24 cellular contexts compared by ENCODE assay signal in genomic region chr1:45883633-45884032, GRCh38.
DNase-seq lines count a peak whose midpoint lies in the region; ATAC-seq and TF ChIP-seq lines count a peak whose summit lies in the region.
"Had no signal": no experiment of that assay in that cellular context is flagged by ENCODE, and none has a peak within 500 bp of the region (broad histone marks: within the 10 kb centered on the region; RNA-seq: fewer than 3 reads in every experiment).

No MANE protein-coding gene starts in this region.

- peaks cover 21% of the 10 kb centered on the region for H3K4me1 Mint-ChIP-seq in stimulated activated memory B cell treated with anti-CD40 and anti-IgM and Interleukin-4, amounts not matched to agents 10 μg/mL and 1 μg/mL and 100 μg/mL, for 72 hours
- H3K4me1 Mint-ChIP-seq: activated naive CD4-positive, alpha-beta T cell treated with anti-CD3 and anti-CD28 coated beads, Interleukin-2, amount 10 ng/mL, durations not matched to agents 7 days and 5 days; naive thymus-derived CD8-positive, alpha-beta T cell; T-cell had no signal

- H3K27me3 ChIP-seq in SK-N-SH (ENCODE audit: insufficient read depth) (no peaks in the 10 kb centered on the region), transverse colon (no peaks in the 10 kb centered on the region)
- H3K27me3 ChIP-seq: ascending aorta had no signal

- CTCF ChIA-PET in SK-N-SH (lab: Yijun Ruan, JAX), result interaction anchor here (1.6 kb wide), 1 partner anchor 19 kb away, joined by 4 read pairs; no protein-coding TSS in a partner anchor

- no peak overlapping the region for H3K4me3 Mint-ChIP-seq in stimulated activated memory B cell treated with anti-CD40 and anti-IgM and Interleukin-4, amounts not matched to agents 10 μg/mL and 1 μg/mL and 100 μg/mL, for 72 hours
- H3K4me3 Mint-ChIP-seq: activated naive CD4-positive, alpha-beta T cell treated with anti-CD3 and anti-CD28 coated beads, Interleukin-2, amount 10 ng/mL, durations not matched to agents 7 days and 5 days; CD8-positive, alpha-beta T cell; naive thymus-derived CD8-positive, alpha-beta T cell; stimulated activated naive CD8-positive, alpha-beta T cell treated with anti-CD3 and anti-CD28 coated beads, Interleukin-15, amount 100 ng/mL, for 72 hours; T-cell; type B pancreatic cell had no signal

- H3F3A ChIP-seq in SK-N-SH (replicated peaks; ENCODE audit: insufficient read depth), result peaks cover 21% of the 10 kb centered on the region

- in situ Hi-C loops in transverse colon (cut with MboI; ENCODE audit: low pct_ligation_motif_present in 1 of 4, low pct_unique_long_range_greater_than_20kb in 1 of 4, low sequenced_read_pairs in 3 of 4), result no loop called here
- in situ Hi-C loops in GM13976 (cut with MboI; ENCODE audit: low sequenced_read_pairs, unreplicated experiment), result no loop called here

- intact Hi-C loops in transverse colon (cut with DNase I; ENCODE audit: low total_unique reads), result no loop called here

- peaks cover under 1% of the 10 kb centered on the region for H3K36me3 Mint-ChIP-seq in stimulated activated memory B cell treated with anti-CD40 and anti-IgM and Interleukin-4, amounts not matched to agents 10 μg/mL and 1 μg/mL and 100 μg/mL, for 72 hours
- H3K36me3 Mint-ChIP-seq: activated naive CD4-positive, alpha-beta T cell treated with anti-CD3 and anti-CD28 coated beads, Interleukin-2, amount 10 ng/mL, durations not matched to agents 7 days and 5 days; CD8-positive, alpha-beta T cell; naive thymus-derived CD8-positive, alpha-beta T cell; T-cell; type B pancreatic cell had no signal

- DNase-seq in ELR (ENCODE audit: low read depth) (peak; percentile 80), SK-N-SH (no peak), fibroblast of the aortic adventitia (ENCODE audit: low read depth) (peak; percentile 53), transverse colon (no peak), GM13976 (ENCODE audit: low spot score) (no peak), globus pallidus (ENCODE audit: low spot score) (no peak)
- DNase-seq: activated CD4-positive, alpha-beta T cell treated with anti-CD3 and anti-CD28 coated beads for 4 hours; activated naive CD4-positive, alpha-beta T cell treated with anti-CD3 and anti-CD28 coated beads, Interleukin-2, amount 10 ng/mL, durations not matched to agents 7 days and 5 days; AML-193; CD8-positive, alpha-beta T cell; effector memory CD4-positive, alpha-beta T cell; GDM1; glutamatergic neuron; naive thymus-derived CD8-positive, alpha-beta T cell; NCI-H1092 treated with DMSO at 0.1 percent for 48 hours; NCI-H2029; NCI-H345; OCI-M1; SHP77 treated with DMSO at 0.1 percent for 48 hours; stimulated activated naive CD8-positive, alpha-beta T cell treated with anti-CD3 and anti-CD28 coated beads, Interleukin-15, amount 100 ng/mL, for 72 hours; T-cell had no signal

- H3K4me1 ChIP-seq in SK-N-SH (ENCODE audit: control insufficient read depth in 1 of 2, insufficient read depth in 2 of 2, low read depth in 1 of 2, low read length in 1 of 2) (peaks cover 0 to 11% of the 10 kb centered on the region in 2 experiments; a peak in 1 of 4 replicates), transverse colon (peaks cover 6 to 41% (median 20%) of the 10 kb centered on the region in 4 donors)
- H3K4me1 ChIP-seq: ascending aorta had no signal

- H3K79me2 ChIP-seq in SK-N-SH (ENCODE audit: insufficient read depth), result peaks cover 26% of the 10 kb centered on the region

- H3K27ac ChIP-seq in SK-N-SH (ENCODE audit: low read depth in 2 of 2, low read length in 1 of 2) (peak overlapping the region in 1 of 2 experiments; percentile 46; a peak in 2 of 4 replicates), transverse colon (peak overlapping the region in 3 of 4 donors; percentile 64 to 75 (median 75))

- H3K9ac ChIP-seq in SK-N-SH, result no peak overlapping the region

- no peaks in the 10 kb centered on the region for H3K9me3 Mint-ChIP-seq in stimulated activated memory B cell treated with anti-CD40 and anti-IgM and Interleukin-4, amounts not matched to agents 10 μg/mL and 1 μg/mL and 100 μg/mL, for 72 hours
- H3K9me3 Mint-ChIP-seq: activated naive CD4-positive, alpha-beta T cell treated with anti-CD3 and anti-CD28 coated beads, Interleukin-2, amount 10 ng/mL, durations not matched to agents 7 days and 5 days; CD8-positive, alpha-beta T cell; naive thymus-derived CD8-positive, alpha-beta T cell; stimulated activated naive CD8-positive, alpha-beta T cell treated with anti-CD3 and anti-CD28 coated beads, Interleukin-15, amount 100 ng/mL, for 72 hours; T-cell; type B pancreatic cell had no signal

- H3K27me3 Mint-ChIP-seq in stimulated activated memory B cell treated with anti-CD40 and anti-IgM and Interleukin-4, amounts not matched to agents 10 μg/mL and 1 μg/mL and 100 μg/mL, for 72 hours, result no peaks in the 10 kb centered on the region
- H3K27me3 Mint-ChIP-seq: activated naive CD4-positive, alpha-beta T cell treated with anti-CD3 and anti-CD28 coated beads, Interleukin-2, amount 10 ng/mL, durations not matched to agents 7 days and 5 days; naive thymus-derived CD8-positive, alpha-beta T cell; stimulated activated naive CD8-positive, alpha-beta T cell treated with anti-CD3 and anti-CD28 coated beads, Interleukin-15, amount 100 ng/mL, for 72 hours; T-cell; type B pancreatic cell had no signal

- no peaks in the 10 kb centered on the region for H4K20me1 ChIP-seq in SK-N-SH (ENCODE audit: insufficient read depth)

- H3K4me3 ChIP-seq in SK-N-SH (ENCODE audit: low read depth in 2 of 2, low read length in 1 of 2) (no peak overlapping the region), fibroblast of the aortic adventitia (ENCODE audit: low read depth, low read length) (no peak overlapping the region), transverse colon (no peak overlapping the region)
- H3K4me3 ChIP-seq: ascending aorta had no signal

- POLR2A ChIA-PET in SK-N-SH (lab: Yijun Ruan, JAX), result no interaction called here

- H3K9me3 ChIP-seq in SK-N-SH (no peaks in the 10 kb centered on the region), transverse colon (no peaks in the 10 kb centered on the region)
- H3K9me3 ChIP-seq: ascending aorta had no signal

- WGBS in SK-N-SH (ENCODE audit: low lambda C conversion rate), result 13% methylated on average over 1 of the region's 1 CpG
- 32% methylated on average over 1 of the region's 1 CpG; no CpG with 5 or more reads in 1 of the 2 donors for WGBS in transverse colon (ENCODE audit: low coverage in 1 of 2), 2 donors

- ATAC-seq in stimulated activated memory B cell treated with anti-CD40 and anti-IgM and Interleukin-4, amounts not matched to agents 10 μg/mL and 1 μg/mL and 100 μg/mL, for 72 hours, result no peak
- ATAC-seq: CD8-positive, alpha-beta T cell; naive thymus-derived CD8-positive, alpha-beta T cell; stimulated activated naive CD8-positive, alpha-beta T cell treated with anti-CD3 and anti-CD28 coated beads, Interleukin-15, amount 100 ng/mL, for 72 hours; T-cell had no signal

- TF ChIP-seq CTCF in SK-N-SH (IDR thresholded peaks at IDR 0.05), result no peak
- no peak for TF ChIP-seq CTCF in fibroblast of the aortic adventitia (IDR thresholded peaks at IDR 0.05; ENCODE audit: insufficient read depth, low read length)
- no peak for TF ChIP-seq CTCF in transverse colon (IDR thresholded peaks at IDR 0.05)
- no peak for TF ChIP-seq CTCF in GM13976 (IDR thresholded peaks at IDR 0.05; ENCODE audit: borderline replicate concordance, control extremely low read depth, extremely low read depth, insufficient read depth, missing control alignments)

- TF ChIP-seq EP300 in SK-N-SH (IDR thresholded peaks at IDR 0.05; ENCODE audit: borderline replicate concordance in 1 of 2, low read depth in 1 of 2, low read length in 1 of 2) (no peak), transverse colon (IDR thresholded peaks at IDR 0.05; ENCODE audit: low read depth) (no peak)

- H2AFZ ChIP-seq in SK-N-SH (ENCODE audit: low read depth), result no peak overlapping the region

- TF ChIP-seq POLR2A in transverse colon (IDR thresholded peaks at IDR 0.05), result no peak

- H3K4me2 ChIP-seq in SK-N-SH, result no peak overlapping the region

- no peaks in the 10 kb centered on the region for H3K9me2 ChIP-seq in SK-N-SH

- H3K36me3 ChIP-seq in SK-N-SH (replicated peaks in 1 of 2; ENCODE audit: control insufficient read depth in 1 of 2, insufficient read depth in 2 of 2, low read length in 1 of 2), result no peaks in the 10 kb centered on the region
- no peaks in the 10 kb centered on the region for H3K36me3 ChIP-seq in transverse colon
- H3K36me3 ChIP-seq: ascending aorta had no signal

- TF ChIP-seq RAD21 in SK-N-SH (IDR thresholded peaks at IDR 0.05; ENCODE audit: low read length), result no peak

- no peak overlapping the region for H3K27ac Mint-ChIP-seq in stimulated activated memory B cell treated with anti-CD40 and anti-IgM and Interleukin-4, amounts not matched to agents 10 μg/mL and 1 μg/mL and 100 μg/mL, for 72 hours
- H3K27ac Mint-ChIP-seq: activated naive CD4-positive, alpha-beta T cell treated with anti-CD3 and anti-CD28 coated beads, Interleukin-2, amount 10 ng/mL, durations not matched to agents 7 days and 5 days; CD8-positive, alpha-beta T cell; naive thymus-derived CD8-positive, alpha-beta T cell; T-cell; type B pancreatic cell had no signal

TF ChIP-seq in SK-N-SH, 30 proteins besides CTCF, POLR2A, EP300 and RAD21 (continues in another document):
- TF ChIP-seq ELF1 (IDR thresholded peaks at IDR 0.05), result no peak
- TF ChIP-seq FOSL2 (IDR thresholded peaks at IDR 0.05; ENCODE audit: borderline replicate concordance, low read depth), result peak; percentile 55; the same call in 1 of the 2 replicates
- no peak for TF ChIP-seq RXRA (IDR thresholded peaks at IDR 0.05; ENCODE audit: borderline replicate concordance, low read depth)
- no peak for TF ChIP-seq RCOR1 (IDR thresholded peaks at IDR 0.05; ENCODE audit: low read length)
- TF ChIP-seq CHD2 (IDR thresholded peaks at IDR 0.05; ENCODE audit: low read length, partially characterized antibody), result no peak
- TF ChIP-seq USF2 (IDR thresholded peaks at IDR 0.05; ENCODE audit: borderline replicate concordance, low read depth, low read length), result no peak
- no peak for TF ChIP-seq TAF1 (IDR thresholded peaks at IDR 0.05; ENCODE audit: borderline replicate concordance, low read depth, low read length)

Comparison
In these comparisons a context has a peak if more than half of its experiments do, and no peak if none do; other contexts are left out.
1. DNase-seq: peak in ELR (single experiment) and fibroblast of the aortic adventitia (single experiment); none in SK-N-SH (single experiment), transverse colon (single experiment), GM13976 (single experiment) and globus pallidus (single experiment).